8 cellular contexts compared by ENCODE assay signal in the genomic region with DNA sequence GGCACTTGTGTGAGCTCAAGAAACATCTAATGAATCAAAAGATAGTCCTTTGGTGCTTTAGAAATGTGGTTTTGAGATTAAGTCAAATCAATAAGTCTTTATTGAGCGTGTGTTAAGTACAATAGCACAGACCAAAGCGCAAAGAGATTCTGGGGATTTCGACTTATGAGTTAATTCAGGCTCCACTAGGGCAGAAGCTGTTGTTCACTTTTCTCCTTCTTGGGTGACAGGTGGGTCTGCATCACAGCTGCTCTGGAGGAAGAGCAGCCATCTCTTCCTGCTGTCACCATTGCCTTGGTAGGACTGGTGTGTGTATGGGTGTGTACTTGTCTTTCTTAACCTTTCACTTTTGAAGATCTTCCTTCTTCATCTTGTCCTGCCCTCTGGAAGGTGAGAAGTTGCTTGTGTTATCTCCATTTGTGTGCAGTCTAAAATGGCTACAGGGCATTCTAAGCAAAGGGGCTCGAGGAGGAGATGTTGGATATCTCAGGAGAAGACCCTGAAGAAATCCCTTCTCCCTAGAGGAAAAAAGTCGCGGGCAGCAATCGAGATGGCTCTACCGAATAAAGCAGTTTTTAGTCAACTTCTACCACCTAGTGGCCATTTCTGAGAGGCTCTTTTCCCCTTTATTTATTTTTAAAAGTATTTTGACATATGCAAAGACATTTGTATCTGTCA. TPM values are rescaled to one million over a fixed set of nuclear protein-coding genes. Genes with fewer than 3 reads are reported as not detected.
DNase-seq lines count a peak whose midpoint lies in the region; ATAC-seq and TF ChIP-seq lines count a peak whose summit lies in the region.

No MANE protein-coding gene starts in this region.

- DNase-seq in Caco-2: peak; percentile 56 to 69
- DNase-seq in HuH-7 (ENCODE audit: low spot score): peak; percentile 45
- DNase-seq in NT2/D1 (ENCODE audit: low read depth, low spot score): peak; percentile 63
- peak; percentile 56 for DNase-seq in activated naive CD4-positive, alpha-beta T cell treated with anti-CD3 and anti-CD28 coated beads, Interleukin-2, amount 10 ng/mL, durations not matched to agents 7 days and 5 days
- DNase-seq in cardiac muscle cell (ENCODE audit: low read depth in 1 of 2, low spot score in 1 of 2): peak; percentile 59 to 65
- DNase-seq in prostate gland (ENCODE audit: low spot score): peak; percentile 18
- no peak for DNase-seq in HuH-7.5 (ENCODE audit: low spot score)

- no peak for TF ChIP-seq POLR2A in prostate gland (IDR thresholded peaks at IDR 0.05)

- H3K27ac Mint-ChIP-seq in Caco-2 (ENCODE audit: unreplicated experiment): peak overlapping the region; percentile 61
- peak overlapping the region; percentile 86 for H3K27ac Mint-ChIP-seq in activated naive CD4-positive, alpha-beta T cell treated with anti-CD3 and anti-CD28 coated beads, Interleukin-2, amount 10 ng/mL, durations not matched to agents 7 days and 5 days

- H3K36me3 ChIP-seq in Caco-2 (ENCODE audit: control insufficient read depth, insufficient read depth, low read length) (no peaks in the 10 kb centered on the region), NT2/D1 (ENCODE audit: insufficient read depth, insufficient read length, low read length) (no peaks in the 10 kb centered on the region), cardiac muscle cell (no peaks in the 10 kb centered on the region), prostate gland (no peaks in the 10 kb centered on the region)

- H3K36me3 Mint-ChIP-seq in Caco-2 (ENCODE audit: insufficient read depth, unreplicated experiment): peaks cover 4% of the 10 kb centered on the region
- no peaks in the 10 kb centered on the region for H3K36me3 Mint-ChIP-seq in activated naive CD4-positive, alpha-beta T cell treated with anti-CD3 and anti-CD28 coated beads, Interleukin-2, amount 10 ng/mL, durations not matched to agents 7 days and 5 days

- ATAC-seq in GM19455 (IDR thresholded peaks at IDR 0.05; ENCODE audit: unreplicated experiment): peak; percentile 86

- no peaks in the 10 kb centered on the region for H3K9me3 Mint-ChIP-seq in Caco-2 (ENCODE audit: unreplicated experiment)
- no peaks in the 10 kb centered on the region for H3K9me3 Mint-ChIP-seq in activated naive CD4-positive, alpha-beta T cell treated with anti-CD3 and anti-CD28 coated beads, Interleukin-2, amount 10 ng/mL, durations not matched to agents 7 days and 5 days

- H3K27me3 ChIP-seq in Caco-2 (replicated peaks; ENCODE audit: control insufficient read depth, insufficient read depth, low read length) (no peaks in the 10 kb centered on the region), NT2/D1 (ENCODE audit: insufficient read depth, insufficient read length) (peaks cover 3% of the 10 kb centered on the region), cardiac muscle cell (no peaks in the 10 kb centered on the region), prostate gland (replicated peaks; ENCODE audit: insufficient read depth) (no peaks in the 10 kb centered on the region)

- POLR2A ChIA-PET in Caco-2 (lab: Charles Lee): interaction anchor here (0.6 kb wide), 2 partner anchors 735 to 1788 kb away, joined by 3 to 8 read pairs; no protein-coding TSS in a partner anchor

- H3K9me3 ChIP-seq in Caco-2 (no peaks in the 10 kb centered on the region), NT2/D1 (ENCODE audit: insufficient read depth, low read length) (no peaks in the 10 kb centered on the region), cardiac muscle cell (ENCODE audit: low read depth) (no peaks in the 10 kb centered on the region), prostate gland (no peaks in the 10 kb centered on the region)

- WGBS in prostate gland: 33% methylated on average over 8 of the region's 8 CpGs

- intact Hi-C loops in Caco-2 (cut with micrococcal nuclease; ENCODE audit: unreplicated experiment): loop anchor here (1.0 kb wide), 2 partner anchors 53 to 245 kb away; no protein-coding TSS in a partner anchor
- intact Hi-C loops in prostate gland (cut with DNase I): loop anchor here (5.0 kb wide), 1 partner anchor 246 kb away; no protein-coding TSS in a partner anchor

- H3K27me3 Mint-ChIP-seq in Caco-2 (ENCODE audit: insufficient read depth, unreplicated experiment): no peaks in the 10 kb centered on the region
- peaks cover 11% of the 10 kb centered on the region for H3K27me3 Mint-ChIP-seq in activated naive CD4-positive, alpha-beta T cell treated with anti-CD3 and anti-CD28 coated beads, Interleukin-2, amount 10 ng/mL, durations not matched to agents 7 days and 5 days

- H3K4me1 Mint-ChIP-seq in Caco-2 (ENCODE audit: low read depth, unreplicated experiment): peaks cover 10% of the 10 kb centered on the region
- H3K4me1 Mint-ChIP-seq in activated naive CD4-positive, alpha-beta T cell treated with anti-CD3 and anti-CD28 coated beads, Interleukin-2, amount 10 ng/mL, durations not matched to agents 7 days and 5 days: peaks cover 19% of the 10 kb centered on the region

- no peaks in the 10 kb centered on the region for H3K4me1 ChIP-seq in Caco-2
- H3K4me1 ChIP-seq in NT2/D1 (ENCODE audit: insufficient read depth, insufficient read length): no peaks in the 10 kb centered on the region
- H3K4me1 ChIP-seq in cardiac muscle cell (ENCODE audit: low read depth): no peaks in the 10 kb centered on the region
- no peaks in the 10 kb centered on the region for H3K4me1 ChIP-seq in prostate gland (replicated peaks)

- H3K9ac ChIP-seq in NT2/D1 (ENCODE audit: insufficient read length, low read depth): no peak overlapping the region

- peak overlapping the region; percentile 79 for H3K4me3 Mint-ChIP-seq in Caco-2 (ENCODE audit: unreplicated experiment)
- peak overlapping the region; percentile 90 for H3K4me3 Mint-ChIP-seq in activated naive CD4-positive, alpha-beta T cell treated with anti-CD3 and anti-CD28 coated beads, Interleukin-2, amount 10 ng/mL, durations not matched to agents 7 days and 5 days

- peak; percentile 54 to 77 for TF ChIP-seq CTCF in Caco-2 (IDR thresholded peaks at IDR 0.05; ENCODE audit: insufficient read depth in 1 of 2, low read depth in 1 of 2, low read length in 1 of 2, severe bottlenecking in 1 of 2, unreplicated experiment in 1 of 2)
- peak; percentile 72 for TF ChIP-seq CTCF in cardiac muscle cell (IDR thresholded peaks at IDR 0.05; ENCODE audit: low read depth, low read length)
- TF ChIP-seq CTCF in prostate gland (IDR thresholded peaks at IDR 0.05): peak; percentile 40 to 79 (median 74)

- BruUV-seq in Caco-2 (replicated peaks; lab: Mats Ljungman, UMichigan): no TSS peak

- H3K4me3 ChIP-seq in Caco-2 (ENCODE audit: low read depth, low read length) (peak overlapping the region; percentile 38), NT2/D1 (ENCODE audit: insufficient read length, low read depth) (no peak overlapping the region), cardiac muscle cell (no peak overlapping the region), prostate gland (peak overlapping the region; percentile 21 to 27)

- CTCF ChIA-PET in Caco-2 (lab: Charles Lee): interaction anchor here (0.7 to 1.1 kb wide), 2 partner anchors 256 to 259 kb away, joined by 6 to 7 read pairs; no protein-coding TSS in a partner anchor
- CTCF ChIA-PET in activated naive CD4-positive, alpha-beta T cell treated with anti-CD3 and anti-CD28 coated beads, Interleukin-2, amount 10 ng/mL, durations not matched to agents 7 days and 5 days (lab: Charles Lee): interaction anchor here (0.6 to 1.4 kb wide), 9 partner anchors 9 to 269 kb away, joined by 3 to 5 read pairs (median 4); no protein-coding TSS in a partner anchor

- no peak overlapping the region for H3K27ac ChIP-seq in cardiac muscle cell
- H3K27ac ChIP-seq in prostate gland: no peak overlapping the region

RNA-seq across cellular contexts. Expression of a gene that starts 22.9 kb away (rescaled TPM):
- total RNA-seq in Caco-2 (2022): 13.5 TPM in 2 replicates
- total RNA-seq in cardiac muscle cell: 8.6 and 11.5 TPM in 2 replicates
- polyA plus RNA-seq in cardiac muscle cell: 5.7 and 6.5 TPM in 2 replicates
- total RNA-seq in prostate gland: 1 to 10 TPM; 6.7 to 9.3 TPM

Comparison
In these comparisons a context has a peak if more than half of its experiments do, and no peak if none do; other contexts are left out.
1. H3K4me3 ChIP-seq: peak in Caco-2 (single experiment) and prostate gland (2 of 2); none in NT2/D1 (single experiment) and cardiac muscle cell (single experiment).
2. Peak in every context shown above with its lines, with median percentiles within 50 percentile points of each other: CTCF ChIP-seq.